In genomic region chr5:178537467-178538381, GRCh38 we compare ENCODE assay signal across 24 cellular contexts. TPM values are rescaled to one million over a fixed set of nuclear protein-coding genes. Genes with fewer than 3 reads are reported as not detected.
"Had no signal": no experiment of that assay in that cellular context is flagged by ENCODE, and none has a peak within 500 bp of the region (broad histone marks: within the 10 kb centered on the region; RNA-seq: fewer than 3 reads in every experiment).

No MANE protein-coding gene starts in this region.

- H3K27ac ChIP-seq: brain microvascular endothelial cell, esophagus squamous epithelium, foreskin keratinocyte, skin epidermis, upper lobe of left lung had no signal

- H3K36me3 ChIP-seq: brain microvascular endothelial cell, esophagus squamous epithelium, upper lobe of left lung had no signal

- H3K27me3 Mint-ChIP-seq: activated naive CD8-positive, alpha-beta T cell treated with anti-CD3 and anti-CD28 coated beads for 36 hours; progenitor cell of endocrine pancreas had no signal

- DNase-seq: activated CD4-positive, alpha-beta T cell treated with anti-CD3 and anti-CD28 coated beads for 4 hours; activated CD8-positive, alpha-beta memory T cell treated with anti-CD3 and anti-CD28 coated beads, Interleukin-2, amount 50 U/mL, for 48 hours; activated CD8-positive, alpha-beta T cell treated with anti-CD3 and anti-CD28 coated beads, Interleukin-2, amount 10 ng/mL, durations not matched to agents 7 days and 5 days; activated naive CD8-positive, alpha-beta T cell treated with anti-CD3 and anti-CD28 coated beads for 36 hours; brain microvascular endothelial cell; cortex of kidney; effector CD4-positive, alpha-beta T cell; esophagus squamous epithelium; foreskin keratinocyte; glutamatergic neuron; hypothalamus; kidney glomerular epithelial cell; nucleus accumbens; right cardiac atrium; stimulated activated CD4-positive, alpha-beta T cell treated with anti-CD3 and anti-CD28 coated beads, Interleukin-4, amount 100 ng/mL, for 4 hours; stimulated activated CD8-positive, alpha-beta memory T cell treated with anti-CD3 and anti-CD28 coated beads, Interleukin-4, amount 100 ng/mL, for 48 hours; stimulated activated naive CD8-positive, alpha-beta T cell treated with anti-CD3 and anti-CD28 coated beads, Interleukin-15, Interleukin-2, amounts not matched to agents 100 U/mL and 50 U/mL, for 24 hours; upper lobe of left lung had no signal

- H3K9me3 ChIP-seq: esophagus squamous epithelium, upper lobe of left lung had no signal

- ATAC-seq: activated CD8-positive, alpha-beta T cell treated with anti-CD3 and anti-CD28 coated beads, Interleukin-2, amount 10 ng/mL, durations not matched to agents 7 days and 5 days; foreskin keratinocyte; right cardiac atrium; stimulated activated naive CD8-positive, alpha-beta T cell treated with anti-CD3 and anti-CD28 coated beads, Interleukin-15, Interleukin-2, amounts not matched to agents 100 U/mL and 50 U/mL, for 24 hours had no signal

- H3K4me1 Mint-ChIP-seq: activated naive CD8-positive, alpha-beta T cell treated with anti-CD3 and anti-CD28 coated beads for 36 hours; central memory CD8-positive, alpha-beta T cell had no signal

- H3K27ac Mint-ChIP-seq: activated CD8-positive, alpha-beta T cell treated with anti-CD3 and anti-CD28 coated beads, Interleukin-2, amount 10 ng/mL, durations not matched to agents 7 days and 5 days; activated naive CD8-positive, alpha-beta T cell treated with anti-CD3 and anti-CD28 coated beads for 36 hours; mesothelial cell of epicardium; progenitor cell of endocrine pancreas; T-helper 1 cell treated with Interleukin-12 subunit alpha and Interleukin-12 subunit beta and Interleukin-4 antibody, amounts not matched to agents 30 μg/mL and 1 μg/mL, for 36 hours had no signal

- H3K4me3 ChIP-seq: esophagus squamous epithelium, skin epidermis, upper lobe of left lung had no signal

- H3K27me3 ChIP-seq: brain microvascular endothelial cell, foreskin keratinocyte, upper lobe of left lung had no signal

- H3K36me3 Mint-ChIP-seq: activated naive CD8-positive, alpha-beta T cell treated with anti-CD3 and anti-CD28 coated beads for 36 hours; mesothelial cell of epicardium had no signal

- H3K9me3 Mint-ChIP-seq: activated naive CD8-positive, alpha-beta T cell treated with anti-CD3 and anti-CD28 coated beads for 36 hours; central memory CD8-positive, alpha-beta T cell; mesothelial cell of epicardium; T-helper 1 cell treated with Interleukin-12 subunit alpha and Interleukin-12 subunit beta and Interleukin-4 antibody, amounts not matched to agents 30 μg/mL and 1 μg/mL, for 36 hours had no signal

- H3K4me1 ChIP-seq: foreskin keratinocyte had no signal

- H3K4me3 Mint-ChIP-seq: activated CD8-positive, alpha-beta T cell treated with anti-CD3 and anti-CD28 coated beads, Interleukin-2, amount 10 ng/mL, durations not matched to agents 7 days and 5 days; activated naive CD8-positive, alpha-beta T cell treated with anti-CD3 and anti-CD28 coated beads for 36 hours; central memory CD8-positive, alpha-beta T cell; mesothelial cell of epicardium; T-helper 1 cell treated with Interleukin-12 subunit alpha and Interleukin-12 subunit beta and Interleukin-4 antibody, amounts not matched to agents 30 μg/mL and 1 μg/mL, for 36 hours had no signal

RNA-seq across cellular contexts. Expression of gene COL23A1, which starts 52.5 kb away (rescaled TPM):
- total RNA-seq: endothelial cell of umbilical vein had no signal
- polyA plus RNA-seq: endothelial cell of umbilical vein had no signal
